13 cellular contexts compared by ENCODE assay signal in genomic region chr6:24777227-24777626, GRCh38. TPM values are rescaled to one million over a fixed set of nuclear protein-coding genes. Genes with fewer than 3 reads are reported as not detected.
DNase-seq lines count a peak whose midpoint lies in the region; ATAC-seq, FAIRE-seq and TF ChIP-seq lines count a peak whose summit lies in the region.
"Had no signal": no experiment of that assay in that cellular context is flagged by ENCODE, and none has a peak within 500 bp of the region (broad histone marks: within the 10 kb centered on the region; RNA-seq: fewer than 3 reads in every experiment).

No MANE protein-coding gene starts in this region.

- no peaks in the 10 kb centered on the region for H3K9me3 Mint-ChIP-seq in activated T-helper 2 cell treated with anti-CD3 and anti-CD28 coated beads, Interferon-gamma antibody, Interleukin-2, Interleukin-4, amounts not matched to agents 10 μg/mL and 5 μg/mL and 100 μg/mL, durations not matched to agents 14 hours and 24 hours and 36 hours
- H3K9me3 Mint-ChIP-seq in nephron = no peaks in the 10 kb centered on the region
- H3K9me3 Mint-ChIP-seq: central memory CD8-positive, alpha-beta T cell had no signal

- H3K4me3 Mint-ChIP-seq in activated T-helper 2 cell treated with anti-CD3 and anti-CD28 coated beads, Interferon-gamma antibody, Interleukin-2, Interleukin-4, amounts not matched to agents 10 μg/mL and 5 μg/mL and 100 μg/mL, durations not matched to agents 14 hours and 24 hours and 36 hours (ENCODE audit: low read depth) = peak overlapping the region; percentile 58
- H3K4me3 Mint-ChIP-seq in nephron = peak overlapping the region; percentile 3 to 100 (median 30)

- no peaks in the 10 kb centered on the region for H3K27me3 Mint-ChIP-seq in activated T-helper 2 cell treated with anti-CD3 and anti-CD28 coated beads, Interferon-gamma antibody, Interleukin-2, Interleukin-4, amounts not matched to agents 10 μg/mL and 5 μg/mL and 100 μg/mL, durations not matched to agents 14 hours and 24 hours and 36 hours (ENCODE audit: low read depth)
- no peaks in the 10 kb centered on the region for H3K27me3 Mint-ChIP-seq in nephron (ENCODE audit: low read depth)
- H3K27me3 Mint-ChIP-seq: central memory CD8-positive, alpha-beta T cell had no signal

- FAIRE-seq in HTR-8/SVneo (lab: Jason Lieb, UNC) = no peak

- no peak for TF ChIP-seq CTCF in DND-41 (IDR thresholded peaks at IDR 0.05; ENCODE audit: borderline replicate concordance, extremely low read depth, low read length, poor library complexity, severe bottlenecking)
- TF ChIP-seq CTCF in HL-60 (IDR thresholded peaks at IDR 0.05; ENCODE audit: insufficient read depth, low read length) = no peak
- no peak for TF ChIP-seq CTCF in nephron (IDR thresholded peaks at IDR 0.05; ENCODE audit: unreplicated experiment in 3 of 3)

- intact Hi-C loops in activated T-helper 2 cell treated with anti-CD3 and anti-CD28 coated beads, Interferon-gamma antibody, Interleukin-2, Interleukin-4, amounts not matched to agents 10 μg/mL and 5 μg/mL and 100 μg/mL, durations not matched to agents 14 hours and 24 hours and 36 hours (cut with micrococcal nuclease) = loop anchor here (5.0 to 10.0 kb wide), 2 partner anchors 240 to 298 kb away; no protein-coding TSS in a partner anchor
- intact Hi-C loops in Right ventricle myocardium inferior (cut with DNase I) = no loop called here

- H3K9ac ChIP-seq in DND-41 (ENCODE audit: low read depth, low read length) = peak overlapping the region; percentile 99

- no peaks in the 10 kb centered on the region for H3K27me3 ChIP-seq in DND-41 (ENCODE audit: insufficient read depth, low read length, poor library complexity)
- no peaks in the 10 kb centered on the region for H3K27me3 ChIP-seq in HL-60 (ENCODE audit: insufficient read depth, poor library complexity, severe bottlenecking)

- peaks cover 52% of the 10 kb centered on the region for H3K36me3 Mint-ChIP-seq in activated T-helper 2 cell treated with anti-CD3 and anti-CD28 coated beads, Interferon-gamma antibody, Interleukin-2, Interleukin-4, amounts not matched to agents 10 μg/mL and 5 μg/mL and 100 μg/mL, durations not matched to agents 14 hours and 24 hours and 36 hours (ENCODE audit: low read depth)
- H3K36me3 Mint-ChIP-seq in nephron (ENCODE audit: low read depth) = peaks cover 24% of the 10 kb centered on the region

- no peaks in the 10 kb centered on the region for H3K9me3 ChIP-seq in DND-41 (ENCODE audit: insufficient read depth, low read length, severe bottlenecking)
- H3K9me3 ChIP-seq: lower lobe of right lung had no signal

- no peak overlapping the region for H3K27ac Mint-ChIP-seq in activated T-helper 2 cell treated with anti-CD3 and anti-CD28 coated beads, Interferon-gamma antibody, Interleukin-2, Interleukin-4, amounts not matched to agents 10 μg/mL and 5 μg/mL and 100 μg/mL, durations not matched to agents 14 hours and 24 hours and 36 hours
- H3K27ac Mint-ChIP-seq in nephron = no peak overlapping the region

- H3K4me1 ChIP-seq in DND-41 (ENCODE audit: insufficient read depth, low read length) = peaks cover 56% of the 10 kb centered on the region

- peaks cover 75% of the 10 kb centered on the region for H3K79me2 ChIP-seq in DND-41 (ENCODE audit: insufficient read depth, low read length)

- peaks cover 70% of the 10 kb centered on the region for H3K36me3 ChIP-seq in DND-41 (ENCODE audit: insufficient read depth, low read length)

- peak overlapping the region; percentile 88 for H3K4me2 ChIP-seq in DND-41 (ENCODE audit: insufficient read depth, low read length)

- no peak overlapping the region for H2AFZ ChIP-seq in DND-41 (ENCODE audit: low read depth, low read length)

- H3K27ac ChIP-seq in DND-41 (ENCODE audit: low read length) (peak overlapping the region; percentile 41), HL-60 (replicated peaks) (no peak overlapping the region)
- H3K27ac ChIP-seq: lower lobe of right lung had no signal

- H3K4me3 ChIP-seq in DND-41 (ENCODE audit: low read depth in 1 of 2, low read length in 2 of 2) (peak overlapping the region; percentile 90 to 96; a peak in 3 of 4 replicates), HL-60 (replicated peaks; ENCODE audit: insufficient read depth, low read length) (peak overlapping the region; percentile 90)

- H4K20me1 ChIP-seq in DND-41 (ENCODE audit: insufficient read depth, low read length) = peaks cover 61% of the 10 kb centered on the region

- peaks cover 37% of the 10 kb centered on the region for H3K4me1 Mint-ChIP-seq in activated T-helper 2 cell treated with anti-CD3 and anti-CD28 coated beads, Interferon-gamma antibody, Interleukin-2, Interleukin-4, amounts not matched to agents 10 μg/mL and 5 μg/mL and 100 μg/mL, durations not matched to agents 14 hours and 24 hours and 36 hours (ENCODE audit: low read depth)
- peaks cover 20% of the 10 kb centered on the region for H3K4me1 Mint-ChIP-seq in nephron

- ATAC-seq in DND-41 (ENCODE audit: insufficient read depth, low read depth) (no peak), Right ventricle myocardium inferior (no peak)
- no peak for ATAC-seq in activated CD4-positive, CD25-positive, alpha-beta regulatory T cell treated with anti-CD3 and anti-CD28 coated beads, Interleukin-2, amount 50 U/mL, for 24 hours
- ATAC-seq: lower lobe of right lung, right cardiac atrium had no signal

- DNase-seq in DND-41 (no peak), HL-60 (ENCODE audit: low read depth in 1 of 2, low spot score in 1 of 2) (no peak), Right ventricle myocardium inferior (ENCODE audit: missing footprints) (no peak), HTR-8/SVneo (ENCODE audit: insufficient read length, low spot score) (no peak), GM19238 (ENCODE audit: insufficient read length, low spot score) (no peak)
- no peak for DNase-seq in activated T-helper 2 cell treated with anti-CD3 and anti-CD28 coated beads, Interferon-gamma antibody, Interleukin-2, Interleukin-4, amounts not matched to agents 10 μg/mL and 5 μg/mL and 100 μg/mL, durations not matched to agents 14 hours and 24 hours and 36 hours (ENCODE audit: low spot score)
- DNase-seq: glutamatergic neuron, lower lobe of right lung, right cardiac atrium had no signal

RNA-seq across cellular contexts. Expression of gene GMNN, which starts 2.5 kb away (rescaled TPM):
- 68.5 and 71.5 TPM in 2 replicates for total RNA-seq in activated T-helper 2 cell treated with anti-CD3 and anti-CD28 coated beads, Interferon-gamma antibody, Interleukin-2, Interleukin-4, amounts not matched to agents 10 μg/mL and 5 μg/mL and 100 μg/mL, durations not matched to agents 14 hours and 24 hours and 36 hours
- 8.1 TPM for total RNA-seq in Right ventricle myocardium inferior

RNA-seq across cellular contexts. Expression of gene ARMH2, which starts 21.5 kb away (rescaled TPM):
- total RNA-seq in activated T-helper 2 cell treated with anti-CD3 and anti-CD28 coated beads, Interferon-gamma antibody, Interleukin-2, Interleukin-4, amounts not matched to agents 10 μg/mL and 5 μg/mL and 100 μg/mL, durations not matched to agents 14 hours and 24 hours and 36 hours = not detected in 2 replicates
- not detected for total RNA-seq in Right ventricle myocardium inferior
- total RNA-seq: NCI-H460, right cardiac atrium had no signal

RNA-seq across cellular contexts. Expression of gene C6orf62, which starts 58.3 kb away (rescaled TPM):
- 117 and 122 TPM in 2 replicates for total RNA-seq in activated T-helper 2 cell treated with anti-CD3 and anti-CD28 coated beads, Interferon-gamma antibody, Interleukin-2, Interleukin-4, amounts not matched to agents 10 μg/mL and 5 μg/mL and 100 μg/mL, durations not matched to agents 14 hours and 24 hours and 36 hours
- 43.2 TPM for total RNA-seq in Right ventricle myocardium inferior
